1 cellular context compared by ENCODE assay signal in the genomic region with DNA sequence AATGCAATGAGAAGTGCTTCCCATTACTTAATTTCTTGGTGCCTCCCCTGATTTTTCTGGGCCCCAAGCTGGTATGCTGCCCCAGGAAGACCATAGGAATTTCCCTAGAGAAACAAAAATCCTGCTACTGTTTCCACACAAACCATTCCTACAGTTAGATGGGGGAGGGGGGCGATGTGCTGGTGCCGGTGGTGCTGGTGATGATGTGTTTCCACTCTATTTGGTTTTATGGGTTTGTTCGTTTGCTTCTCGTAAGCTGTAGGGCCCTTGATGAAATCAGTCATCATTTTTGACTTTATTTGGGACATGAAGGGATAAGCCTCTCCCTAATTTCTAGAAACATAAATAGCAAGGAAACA.
TF ChIP-seq lines count a peak whose summit lies in the region.

No MANE protein-coding gene starts in this region.

TF ChIP-seq in HepG2, 621 proteins besides CTCF, POLR2A, EP300 and RAD21 (continued from another document and continues in another):
- TF ChIP-seq, protein P1, sequence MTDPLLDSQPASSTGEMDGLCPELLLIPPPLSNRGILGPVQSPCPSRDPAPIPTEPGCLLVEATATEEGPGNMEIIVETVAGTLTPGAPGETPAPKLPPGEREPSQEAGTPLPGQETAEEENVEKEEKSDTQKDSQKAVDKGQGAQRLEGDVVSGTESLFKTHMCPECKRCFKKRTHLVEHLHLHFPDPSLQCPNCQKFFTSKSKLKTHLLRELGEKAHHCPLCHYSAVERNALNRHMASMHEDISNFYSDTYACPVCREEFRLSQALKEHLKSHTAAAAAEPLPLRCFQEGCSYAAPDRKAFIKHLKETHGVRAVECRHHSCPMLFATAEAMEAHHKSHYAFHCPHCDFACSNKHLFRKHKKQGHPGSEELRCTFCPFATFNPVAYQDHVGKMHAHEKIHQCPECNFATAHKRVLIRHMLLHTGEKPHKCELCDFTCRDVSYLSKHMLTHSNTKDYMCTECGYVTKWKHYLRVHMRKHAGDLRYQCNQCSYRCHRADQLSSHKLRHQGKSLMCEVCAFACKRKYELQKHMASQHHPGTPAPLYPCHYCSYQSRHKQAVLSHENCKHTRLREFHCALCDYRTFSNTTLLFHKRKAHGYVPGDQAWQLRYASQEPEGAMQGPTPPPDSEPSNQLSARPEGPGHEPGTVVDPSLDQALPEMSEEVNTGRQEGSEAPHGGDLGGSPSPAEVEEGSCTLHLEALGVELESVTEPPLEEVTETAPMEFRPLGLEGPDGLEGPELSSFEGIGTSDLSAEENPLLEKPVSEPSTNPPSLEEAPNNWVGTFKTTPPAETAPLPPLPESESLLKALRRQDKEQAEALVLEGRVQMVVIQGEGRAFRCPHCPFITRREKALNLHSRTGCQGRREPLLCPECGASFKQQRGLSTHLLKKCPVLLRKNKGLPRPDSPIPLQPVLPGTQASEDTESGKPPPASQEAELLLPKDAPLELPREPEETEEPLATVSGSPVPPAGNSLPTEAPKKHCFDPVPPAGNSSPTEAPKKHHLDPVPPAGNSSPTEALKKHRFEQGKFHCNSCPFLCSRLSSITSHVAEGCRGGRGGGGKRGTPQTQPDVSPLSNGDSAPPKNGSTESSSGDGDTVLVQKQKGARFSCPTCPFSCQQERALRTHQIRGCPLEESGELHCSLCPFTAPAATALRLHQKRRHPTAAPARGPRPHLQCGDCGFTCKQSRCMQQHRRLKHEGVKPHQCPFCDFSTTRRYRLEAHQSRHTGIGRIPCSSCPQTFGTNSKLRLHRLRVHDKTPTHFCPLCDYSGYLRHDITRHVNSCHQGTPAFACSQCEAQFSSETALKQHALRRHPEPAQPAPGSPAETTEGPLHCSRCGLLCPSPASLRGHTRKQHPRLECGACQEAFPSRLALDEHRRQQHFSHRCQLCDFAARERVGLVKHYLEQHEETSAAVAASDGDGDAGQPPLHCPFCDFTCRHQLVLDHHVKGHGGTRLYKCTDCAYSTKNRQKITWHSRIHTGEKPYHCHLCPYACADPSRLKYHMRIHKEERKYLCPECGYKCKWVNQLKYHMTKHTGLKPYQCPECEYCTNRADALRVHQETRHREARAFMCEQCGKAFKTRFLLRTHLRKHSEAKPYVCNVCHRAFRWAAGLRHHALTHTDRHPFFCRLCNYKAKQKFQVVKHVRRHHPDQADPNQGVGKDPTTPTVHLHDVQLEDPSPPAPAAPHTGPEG (CRISPR knock-in tag; IDR thresholded peaks at IDR 0.05), result no peak
- TF ChIP-seq ZNF782 (CRISPR knock-in tag; IDR thresholded peaks at IDR 0.05; ENCODE audit: borderline replicate concordance) (no peak), TARDBP (CRISPR knock-in tag; IDR thresholded peaks at IDR 0.05) (no peak), ZNF674 (CRISPR knock-in tag; IDR thresholded peaks at IDR 0.05; ENCODE audit: low read depth) (no peak), ZNF3 (CRISPR knock-in tag; IDR thresholded peaks at IDR 0.05) (no peak), ZMYM2 (CRISPR knock-in tag; IDR thresholded peaks at IDR 0.05) (no peak), KMT2A (CRISPR knock-in tag; IDR thresholded peaks at IDR 0.05) (no peak), KLF13 (CRISPR knock-in tag; IDR thresholded peaks at IDR 0.05) (no peak), CREB1 (IDR thresholded peaks at IDR 0.05) (no peak), CREB1 (CRISPR knock-in tag; IDR thresholded peaks at IDR 0.05) (no peak), LCORL (IDR thresholded peaks at IDR 0.05) (no peak), LCORL (CRISPR knock-in tag; IDR thresholded peaks at IDR 0.05) (no peak), ZNF17 (CRISPR knock-in tag; IDR thresholded peaks at IDR 0.05) (no peak), ZNF75D (CRISPR knock-in tag; IDR thresholded peaks at IDR 0.05; ENCODE audit: borderline replicate concordance) (no peak), ZNF558 (CRISPR knock-in tag; IDR thresholded peaks at IDR 0.05; ENCODE audit: borderline replicate concordance) (no peak), CBX5 (CRISPR knock-in tag; IDR thresholded peaks at IDR 0.05; ENCODE audit: borderline replicate concordance) (no peak), JUND (CRISPR knock-in tag; IDR thresholded peaks at IDR 0.05) (no peak), EEA1 (CRISPR knock-in tag; IDR thresholded peaks at IDR 0.05; ENCODE audit: borderline replicate concordance) (no peak), PPARG (CRISPR knock-in tag; conservative IDR thresholded peaks at IDR 0.05) (no peak), ZNF34 (CRISPR knock-in tag; IDR thresholded peaks at IDR 0.05; ENCODE audit: borderline replicate concordance) (no peak), SP1 (IDR thresholded peaks at IDR 0.05) (no peak), SP1 (CRISPR knock-in tag; IDR thresholded peaks at IDR 0.05) (no peak), FOXA1 (IDR thresholded peaks at IDR 0.05) (no peak), FOXA1 (CRISPR knock-in tag; IDR thresholded peaks at IDR 0.05) (no peak), SPEN (CRISPR knock-in tag; IDR thresholded peaks at IDR 0.05; ENCODE audit: low read depth) (no peak), ZBTB3 (CRISPR knock-in tag; IDR thresholded peaks at IDR 0.05; ENCODE audit: borderline replicate concordance, low read depth) (no peak), CHD4 (IDR thresholded peaks at IDR 0.05; ENCODE audit: borderline replicate concordance, low read length) (no peak), NR2F1 (CRISPR knock-in tag; IDR thresholded peaks at IDR 0.05) (no peak), MED1 (CRISPR knock-in tag; IDR thresholded peaks at IDR 0.05) (no peak), SNAI1 (CRISPR knock-in tag; IDR thresholded peaks at IDR 0.05; ENCODE audit: borderline replicate concordance) (no peak), SYNCRIP (IDR thresholded peaks at IDR 0.05; ENCODE audit: insufficient read depth, low read depth, low read length) (no peak)
- TF ChIP-seq, protein P2, sequence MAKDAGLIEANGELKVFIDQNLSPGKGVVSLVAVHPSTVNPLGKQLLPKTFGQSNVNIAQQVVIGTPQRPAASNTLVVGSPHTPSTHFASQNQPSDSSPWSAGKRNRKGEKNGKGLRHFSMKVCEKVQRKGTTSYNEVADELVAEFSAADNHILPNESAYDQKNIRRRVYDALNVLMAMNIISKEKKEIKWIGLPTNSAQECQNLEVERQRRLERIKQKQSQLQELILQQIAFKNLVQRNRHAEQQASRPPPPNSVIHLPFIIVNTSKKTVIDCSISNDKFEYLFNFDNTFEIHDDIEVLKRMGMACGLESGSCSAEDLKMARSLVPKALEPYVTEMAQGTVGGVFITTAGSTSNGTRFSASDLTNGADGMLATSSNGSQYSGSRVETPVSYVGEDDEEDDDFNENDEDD (CRISPR knock-in tag; IDR thresholded peaks at IDR 0.05; ENCODE audit: borderline replicate concordance), result no peak
- TF ChIP-seq, protein P3, sequence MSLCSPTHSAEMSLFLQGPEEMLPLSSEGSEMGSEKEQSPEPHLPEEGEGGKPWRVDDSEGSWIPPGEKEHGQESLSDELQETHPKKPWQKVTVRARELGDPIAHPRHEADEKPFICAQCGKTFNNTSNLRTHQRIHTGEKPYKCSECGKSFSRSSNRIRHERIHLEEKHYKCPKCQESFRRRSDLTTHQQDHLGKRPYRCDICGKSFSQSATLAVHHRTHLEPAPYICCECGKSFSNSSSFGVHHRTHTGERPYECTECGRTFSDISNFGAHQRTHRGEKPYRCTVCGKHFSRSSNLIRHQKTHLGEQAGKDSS (CRISPR knock-in tag; IDR thresholded peaks at IDR 0.05; ENCODE audit: borderline replicate concordance, low read depth), result no peak
- TF ChIP-seq, protein P4, sequence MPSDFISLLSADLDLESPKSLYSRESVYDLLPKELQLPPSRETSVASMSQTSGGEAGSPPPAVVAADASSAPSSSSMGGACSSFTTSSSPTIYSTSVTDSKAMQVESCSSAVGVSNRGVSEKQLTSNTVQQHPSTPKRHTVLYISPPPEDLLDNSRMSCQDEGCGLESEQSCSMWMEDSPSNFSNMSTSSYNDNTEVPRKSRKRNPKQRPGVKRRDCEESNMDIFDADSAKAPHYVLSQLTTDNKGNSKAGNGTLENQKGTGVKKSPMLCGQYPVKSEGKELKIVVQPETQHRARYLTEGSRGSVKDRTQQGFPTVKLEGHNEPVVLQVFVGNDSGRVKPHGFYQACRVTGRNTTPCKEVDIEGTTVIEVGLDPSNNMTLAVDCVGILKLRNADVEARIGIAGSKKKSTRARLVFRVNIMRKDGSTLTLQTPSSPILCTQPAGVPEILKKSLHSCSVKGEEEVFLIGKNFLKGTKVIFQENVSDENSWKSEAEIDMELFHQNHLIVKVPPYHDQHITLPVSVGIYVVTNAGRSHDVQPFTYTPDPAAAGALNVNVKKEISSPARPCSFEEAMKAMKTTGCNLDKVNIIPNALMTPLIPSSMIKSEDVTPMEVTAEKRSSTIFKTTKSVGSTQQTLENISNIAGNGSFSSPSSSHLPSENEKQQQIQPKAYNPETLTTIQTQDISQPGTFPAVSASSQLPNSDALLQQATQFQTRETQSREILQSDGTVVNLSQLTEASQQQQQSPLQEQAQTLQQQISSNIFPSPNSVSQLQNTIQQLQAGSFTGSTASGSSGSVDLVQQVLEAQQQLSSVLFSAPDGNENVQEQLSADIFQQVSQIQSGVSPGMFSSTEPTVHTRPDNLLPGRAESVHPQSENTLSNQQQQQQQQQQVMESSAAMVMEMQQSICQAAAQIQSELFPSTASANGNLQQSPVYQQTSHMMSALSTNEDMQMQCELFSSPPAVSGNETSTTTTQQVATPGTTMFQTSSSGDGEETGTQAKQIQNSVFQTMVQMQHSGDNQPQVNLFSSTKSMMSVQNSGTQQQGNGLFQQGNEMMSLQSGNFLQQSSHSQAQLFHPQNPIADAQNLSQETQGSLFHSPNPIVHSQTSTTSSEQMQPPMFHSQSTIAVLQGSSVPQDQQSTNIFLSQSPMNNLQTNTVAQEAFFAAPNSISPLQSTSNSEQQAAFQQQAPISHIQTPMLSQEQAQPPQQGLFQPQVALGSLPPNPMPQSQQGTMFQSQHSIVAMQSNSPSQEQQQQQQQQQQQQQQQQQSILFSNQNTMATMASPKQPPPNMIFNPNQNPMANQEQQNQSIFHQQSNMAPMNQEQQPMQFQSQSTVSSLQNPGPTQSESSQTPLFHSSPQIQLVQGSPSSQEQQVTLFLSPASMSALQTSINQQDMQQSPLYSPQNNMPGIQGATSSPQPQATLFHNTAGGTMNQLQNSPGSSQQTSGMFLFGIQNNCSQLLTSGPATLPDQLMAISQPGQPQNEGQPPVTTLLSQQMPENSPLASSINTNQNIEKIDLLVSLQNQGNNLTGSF (CRISPR knock-in tag; IDR thresholded peaks at IDR 0.05), result no peak
- TF ChIP-seq, protein P5, sequence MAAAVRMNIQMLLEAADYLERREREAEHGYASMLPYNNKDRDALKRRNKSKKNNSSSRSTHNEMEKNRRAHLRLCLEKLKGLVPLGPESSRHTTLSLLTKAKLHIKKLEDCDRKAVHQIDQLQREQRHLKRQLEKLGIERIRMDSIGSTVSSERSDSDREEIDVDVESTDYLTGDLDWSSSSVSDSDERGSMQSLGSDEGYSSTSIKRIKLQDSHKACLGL (CRISPR knock-in tag; IDR thresholded peaks at IDR 0.05), result no peak
- TF ChIP-seq, protein P6, sequence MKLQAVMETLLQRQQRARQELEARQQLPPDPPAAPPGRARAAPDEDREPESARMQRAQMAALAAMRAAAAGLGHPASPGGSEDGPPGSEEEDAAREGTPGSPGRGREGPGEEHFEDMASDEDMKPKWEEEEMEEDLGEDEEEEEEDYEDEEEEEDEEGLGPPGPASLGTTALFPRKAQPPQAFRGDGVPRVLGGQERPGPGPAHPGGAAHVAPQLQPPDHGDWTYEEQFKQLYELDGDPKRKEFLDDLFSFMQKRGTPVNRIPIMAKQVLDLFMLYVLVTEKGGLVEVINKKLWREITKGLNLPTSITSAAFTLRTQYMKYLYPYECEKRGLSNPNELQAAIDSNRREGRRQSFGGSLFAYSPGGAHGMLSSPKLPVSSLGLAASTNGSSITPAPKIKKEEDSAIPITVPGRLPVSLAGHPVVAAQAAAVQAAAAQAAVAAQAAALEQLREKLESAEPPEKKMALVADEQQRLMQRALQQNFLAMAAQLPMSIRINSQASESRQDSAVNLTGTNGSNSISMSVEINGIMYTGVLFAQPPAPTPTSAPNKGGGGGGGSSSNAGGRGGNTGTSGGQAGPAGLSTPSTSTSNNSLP (IDR thresholded peaks at IDR 0.05; ENCODE audit: low read depth, low read length), result no peak
- TF ChIP-seq, protein P7, sequence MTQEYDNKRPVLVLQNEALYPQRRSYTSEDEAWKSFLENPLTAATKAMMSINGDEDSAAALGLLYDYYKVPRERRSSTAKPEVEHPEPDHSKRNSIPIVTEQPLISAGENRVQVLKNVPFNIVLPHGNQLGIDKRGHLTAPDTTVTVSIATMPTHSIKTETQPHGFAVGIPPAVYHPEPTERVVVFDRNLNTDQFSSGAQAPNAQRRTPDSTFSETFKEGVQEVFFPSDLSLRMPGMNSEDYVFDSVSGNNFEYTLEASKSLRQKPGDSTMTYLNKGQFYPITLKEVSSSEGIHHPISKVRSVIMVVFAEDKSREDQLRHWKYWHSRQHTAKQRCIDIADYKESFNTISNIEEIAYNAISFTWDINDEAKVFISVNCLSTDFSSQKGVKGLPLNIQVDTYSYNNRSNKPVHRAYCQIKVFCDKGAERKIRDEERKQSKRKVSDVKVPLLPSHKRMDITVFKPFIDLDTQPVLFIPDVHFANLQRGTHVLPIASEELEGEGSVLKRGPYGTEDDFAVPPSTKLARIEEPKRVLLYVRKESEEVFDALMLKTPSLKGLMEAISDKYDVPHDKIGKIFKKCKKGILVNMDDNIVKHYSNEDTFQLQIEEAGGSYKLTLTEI (CRISPR knock-in tag; conservative IDR thresholded peaks at IDR 0.05), result no peak
- TF ChIP-seq, protein P8, sequence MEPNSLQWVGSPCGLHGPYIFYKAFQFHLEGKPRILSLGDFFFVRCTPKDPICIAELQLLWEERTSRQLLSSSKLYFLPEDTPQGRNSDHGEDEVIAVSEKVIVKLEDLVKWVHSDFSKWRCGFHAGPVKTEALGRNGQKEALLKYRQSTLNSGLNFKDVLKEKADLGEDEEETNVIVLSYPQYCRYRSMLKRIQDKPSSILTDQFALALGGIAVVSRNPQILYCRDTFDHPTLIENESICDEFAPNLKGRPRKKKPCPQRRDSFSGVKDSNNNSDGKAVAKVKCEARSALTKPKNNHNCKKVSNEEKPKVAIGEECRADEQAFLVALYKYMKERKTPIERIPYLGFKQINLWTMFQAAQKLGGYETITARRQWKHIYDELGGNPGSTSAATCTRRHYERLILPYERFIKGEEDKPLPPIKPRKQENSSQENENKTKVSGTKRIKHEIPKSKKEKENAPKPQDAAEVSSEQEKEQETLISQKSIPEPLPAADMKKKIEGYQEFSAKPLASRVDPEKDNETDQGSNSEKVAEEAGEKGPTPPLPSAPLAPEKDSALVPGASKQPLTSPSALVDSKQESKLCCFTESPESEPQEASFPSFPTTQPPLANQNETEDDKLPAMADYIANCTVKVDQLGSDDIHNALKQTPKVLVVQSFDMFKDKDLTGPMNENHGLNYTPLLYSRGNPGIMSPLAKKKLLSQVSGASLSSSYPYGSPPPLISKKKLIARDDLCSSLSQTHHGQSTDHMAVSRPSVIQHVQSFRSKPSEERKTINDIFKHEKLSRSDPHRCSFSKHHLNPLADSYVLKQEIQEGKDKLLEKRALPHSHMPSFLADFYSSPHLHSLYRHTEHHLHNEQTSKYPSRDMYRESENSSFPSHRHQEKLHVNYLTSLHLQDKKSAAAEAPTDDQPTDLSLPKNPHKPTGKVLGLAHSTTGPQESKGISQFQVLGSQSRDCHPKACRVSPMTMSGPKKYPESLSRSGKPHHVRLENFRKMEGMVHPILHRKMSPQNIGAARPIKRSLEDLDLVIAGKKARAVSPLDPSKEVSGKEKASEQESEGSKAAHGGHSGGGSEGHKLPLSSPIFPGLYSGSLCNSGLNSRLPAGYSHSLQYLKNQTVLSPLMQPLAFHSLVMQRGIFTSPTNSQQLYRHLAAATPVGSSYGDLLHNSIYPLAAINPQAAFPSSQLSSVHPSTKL (CRISPR knock-in tag; IDR thresholded peaks at IDR 0.05), result no peak
- TF ChIP-seq, protein P9, sequence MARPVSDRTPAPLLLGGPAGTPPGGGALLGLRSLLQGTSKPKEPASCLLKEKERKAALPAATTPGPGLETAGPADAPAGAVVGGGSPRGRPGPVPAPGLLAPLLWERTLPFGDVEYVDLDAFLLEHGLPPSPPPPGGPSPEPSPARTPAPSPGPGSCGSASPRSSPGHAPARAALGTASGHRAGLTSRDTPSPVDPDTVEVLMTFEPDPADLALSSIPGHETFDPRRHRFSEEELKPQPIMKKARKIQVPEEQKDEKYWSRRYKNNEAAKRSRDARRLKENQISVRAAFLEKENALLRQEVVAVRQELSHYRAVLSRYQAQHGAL (CRISPR knock-in tag; IDR thresholded peaks at IDR 0.05; ENCODE audit: not compliant biosample characterization), result no peak
